In the genomic region with DNA sequence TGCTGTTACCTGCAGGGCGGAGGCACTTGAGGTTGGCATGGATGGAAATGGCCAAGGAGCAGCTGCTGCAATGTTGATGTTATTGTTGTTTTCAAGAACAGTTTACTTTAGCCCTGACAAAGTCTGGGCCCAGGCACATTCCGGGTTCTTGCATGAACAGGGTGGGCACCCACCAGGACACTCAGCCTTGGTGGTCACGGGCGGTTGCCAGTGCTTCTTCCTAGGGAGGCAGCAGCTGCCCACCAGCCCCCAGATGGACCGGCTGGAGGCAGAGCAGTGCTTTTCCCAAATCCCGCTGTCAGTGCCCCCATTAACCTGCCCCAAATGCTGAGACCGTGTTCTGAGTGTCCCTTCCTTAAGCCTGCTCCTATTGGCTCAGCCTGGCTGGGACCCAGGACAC, we compare ENCODE assay signal across 23 cellular contexts. TPM values are rescaled to one million over a fixed set of nuclear protein-coding genes. Genes with fewer than 3 reads are reported as not detected.
"Had no signal": no experiment of that assay in that cellular context is flagged by ENCODE, and none has a peak within 500 bp of the region (broad histone marks: within the 10 kb centered on the region; RNA-seq: fewer than 3 reads in every experiment).

No MANE protein-coding gene starts in this region.

- H3K4me3 ChIP-seq: ascending aorta, cardiac muscle cell, gastroesophageal sphincter, transverse colon had no signal

- ATAC-seq: activated CD4-positive, CD25-positive, alpha-beta regulatory T cell treated with anti-CD3 and anti-CD28 coated beads, Interleukin-2, amount 50 U/mL, for 24 hours; effector memory CD8-positive, alpha-beta T cell; gastroesophageal sphincter; left ventricle myocardium superior; right cardiac atrium had no signal

- H3K36me3 ChIP-seq: cardiac muscle cell, transverse colon had no signal

- H3K27ac Mint-ChIP-seq: activated naive CD4-positive, alpha-beta T cell treated with anti-CD3 and anti-CD28 coated beads, Interleukin-2, amount 10 ng/mL, durations not matched to agents 7 days and 5 days; activated naive CD8-positive, alpha-beta T cell treated with anti-CD3 and anti-CD28 coated beads, Interleukin-2, amount 10 ng/mL, durations not matched to agents 7 days and 5 days; brain; effector memory CD8-positive, alpha-beta T cell had no signal

- H3K27ac ChIP-seq: cardiac muscle cell, gastroesophageal sphincter, VCaP had no signal

- H3K27me3 ChIP-seq: ascending aorta, cardiac muscle cell, gastroesophageal sphincter, transverse colon had no signal

- H3K27me3 Mint-ChIP-seq: brain had no signal

- H3K36me3 Mint-ChIP-seq: activated naive CD4-positive, alpha-beta T cell treated with anti-CD3 and anti-CD28 coated beads, Interleukin-2, amount 10 ng/mL, durations not matched to agents 7 days and 5 days; activated naive CD8-positive, alpha-beta T cell treated with anti-CD3 and anti-CD28 coated beads, Interleukin-2, amount 10 ng/mL, durations not matched to agents 7 days and 5 days had no signal

- DNase-seq: activated CD4-positive, alpha-beta T cell treated with anti-CD3 and anti-CD28 coated beads for 48 hours; activated CD4-positive, alpha-beta T cell treated with anti-CD3 and anti-CD28 coated beads, Interleukin-2, amount 50 U/mL, for 48 hours; activated CD8-positive, alpha-beta memory T cell treated with anti-CD3 and anti-CD28 coated beads for 24 hours; activated gamma-delta T cell; activated naive CD4-positive, alpha-beta T cell treated with anti-CD3 and anti-CD28 coated beads, Interleukin-2, amount 10 ng/mL, durations not matched to agents 7 days and 5 days; activated naive CD8-positive, alpha-beta T cell treated with anti-CD3 and anti-CD28 coated beads, Interleukin-2, amount 10 ng/mL, durations not matched to agents 7 days and 5 days; cerebellar nuclear complex; cortex of kidney; effector memory CD8-positive, alpha-beta T cell; erythroblast; left ventricle myocardium superior; occipital lobe; right cardiac atrium; stimulated activated CD4-positive, alpha-beta T cell treated with anti-CD3 and anti-CD28 coated beads, Interleukin-2, amount 100 ng/mL, for 48 hours; stimulated activated naive CD4-positive, alpha-beta T cell treated with Interleukin-2 at 50 U/mL for 16 hours; transverse colon had no signal

- H3K9me3 Mint-ChIP-seq: activated naive CD4-positive, alpha-beta T cell treated with anti-CD3 and anti-CD28 coated beads, Interleukin-2, amount 10 ng/mL, durations not matched to agents 7 days and 5 days; activated naive CD8-positive, alpha-beta T cell treated with anti-CD3 and anti-CD28 coated beads, Interleukin-2, amount 10 ng/mL, durations not matched to agents 7 days and 5 days; brain; effector memory CD8-positive, alpha-beta T cell had no signal

- H3K4me3 Mint-ChIP-seq: activated naive CD4-positive, alpha-beta T cell treated with anti-CD3 and anti-CD28 coated beads, Interleukin-2, amount 10 ng/mL, durations not matched to agents 7 days and 5 days; activated naive CD8-positive, alpha-beta T cell treated with anti-CD3 and anti-CD28 coated beads, Interleukin-2, amount 10 ng/mL, durations not matched to agents 7 days and 5 days; brain; effector memory CD8-positive, alpha-beta T cell had no signal

- H3K4me1 ChIP-seq: gastroesophageal sphincter, transverse colon had no signal

RNA-seq across cellular contexts. Expression of a gene that starts 38.5 kb away (rescaled TPM):
- total RNA-seq: T-helper 1 cell treated with Interleukin-12 subunit alpha and Interleukin-12 subunit beta and Interleukin-4 antibody, amounts not matched to agents 30 ng/mL and 1 ng/mL, for 36 hours had no signal
